Comparison of ENCODE assay signal across 15 cellular contexts in the genomic region with DNA sequence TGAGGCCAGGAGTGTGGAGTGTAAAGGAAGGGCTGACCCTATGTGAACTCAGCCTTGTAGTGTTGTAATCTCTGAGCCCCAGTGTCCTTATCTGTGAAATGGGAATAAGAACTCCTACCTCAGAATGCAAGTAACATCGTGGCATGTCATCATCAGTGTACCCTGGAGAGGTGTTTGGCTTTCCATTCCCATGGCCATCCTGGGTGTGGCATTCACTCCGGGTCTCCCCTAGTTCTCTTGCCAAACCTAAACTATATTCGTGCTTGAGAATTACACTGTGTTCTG. TPM values are rescaled to one million over a fixed set of nuclear protein-coding genes. Genes with fewer than 3 reads are reported as not detected.
DNase-seq lines count a peak whose midpoint lies in the region; TF ChIP-seq lines count a peak whose summit lies in the region.
"Had no signal": no experiment of that assay in that cellular context is flagged by ENCODE, and none has a peak within 500 bp of the region (broad histone marks: within the 10 kb centered on the region; RNA-seq: fewer than 3 reads in every experiment).

No MANE protein-coding gene starts in this region.

- peaks cover 4% of the 10 kb centered on the region for H3K4me1 Mint-ChIP-seq in activated naive CD8-positive, alpha-beta T cell (ENCODE audit: low read depth)
- H3K4me1 Mint-ChIP-seq in activated naive CD8-positive, alpha-beta T cell treated with anti-CD3 and anti-CD28 coated beads for 36 hours = peaks cover 10% of the 10 kb centered on the region
- H3K4me1 Mint-ChIP-seq in chondrocyte (ENCODE audit: low read depth) = peaks cover 11% of the 10 kb centered on the region

- H3K27ac ChIP-seq in neural cell (ENCODE audit: low read length) = no peak overlapping the region
- peak overlapping the region; percentile 66 for H3K27ac ChIP-seq in urinary bladder (ENCODE audit: low read depth)

- H3K27me3 ChIP-seq in neural cell (ENCODE audit: insufficient read depth, low read depth, low read length) = peaks cover 40% of the 10 kb centered on the region

- no peak for DNase-seq in activated naive CD8-positive, alpha-beta T cell treated with anti-CD3 and anti-CD28 coated beads for 36 hours
- no peak for DNase-seq in chondrocyte (ENCODE audit: low spot score)
- DNase-seq in inferior parietal cortex (ENCODE audit: extremely low spot score) = no peak
- DNase-seq in SK-N-DZ (ENCODE audit: low spot score) = no peak
- no peak for DNase-seq in epidermal melanocyte (ENCODE audit: insufficient read length, low spot score)
- DNase-seq: ACHN; activated CD4-positive, alpha-beta T cell treated with anti-CD3 and anti-CD28 coated beads, Interleukin-2, amount 50 U/mL, for 48 hours; activated naive CD4-positive, alpha-beta T cell; gastrocnemius medialis; HCEC 1CT; NCI-H1694 treated with DMSO at 0.1 percent for 48 hours had no signal

- TF ChIP-seq EP300 in neural cell (conservative IDR thresholded peaks at IDR 0.05; ENCODE audit: poor library complexity, severe bottlenecking) = no peak

- H3K9me3 ChIP-seq in neural cell (ENCODE audit: low read length) = no peaks in the 10 kb centered on the region
- H3K9me3 ChIP-seq: gastrocnemius medialis had no signal

- H3K4me1 ChIP-seq in urinary bladder (ENCODE audit: insufficient read depth) = no peaks in the 10 kb centered on the region

- H4K20me1 ChIP-seq in neural cell (ENCODE audit: insufficient read depth) = no peaks in the 10 kb centered on the region

- H3K9me2 ChIP-seq in neural cell (ENCODE audit: insufficient read depth, low read length) = no peaks in the 10 kb centered on the region

- H3K27me3 Mint-ChIP-seq in activated naive CD8-positive, alpha-beta T cell = peaks cover 14% of the 10 kb centered on the region
- peaks cover 55% of the 10 kb centered on the region for H3K27me3 Mint-ChIP-seq in activated naive CD8-positive, alpha-beta T cell treated with anti-CD3 and anti-CD28 coated beads for 36 hours
- H3K27me3 Mint-ChIP-seq in chondrocyte (ENCODE audit: low read depth) = peaks cover 7% of the 10 kb centered on the region

- H3K36me3 Mint-ChIP-seq in activated naive CD8-positive, alpha-beta T cell = no peaks in the 10 kb centered on the region
- no peaks in the 10 kb centered on the region for H3K36me3 Mint-ChIP-seq in activated naive CD8-positive, alpha-beta T cell treated with anti-CD3 and anti-CD28 coated beads for 36 hours
- no peaks in the 10 kb centered on the region for H3K36me3 Mint-ChIP-seq in chondrocyte (ENCODE audit: low read depth)

- peak overlapping the region; percentile 24 for H3K4me3 Mint-ChIP-seq in activated naive CD8-positive, alpha-beta T cell
- no peak overlapping the region for H3K4me3 Mint-ChIP-seq in activated naive CD8-positive, alpha-beta T cell treated with anti-CD3 and anti-CD28 coated beads for 36 hours
- peak overlapping the region; percentile 82 for H3K4me3 Mint-ChIP-seq in chondrocyte (ENCODE audit: unreplicated experiment)

- H3K4me3 ChIP-seq in neural cell (ENCODE audit: low read length) = peak overlapping the region; percentile 80
- H3K4me3 ChIP-seq in urinary bladder (ENCODE audit: low read depth, low read length) = no peak overlapping the region

- H3K9ac ChIP-seq in neural cell (ENCODE audit: low read length) = no peak overlapping the region

- H3K79me2 ChIP-seq in neural cell (replicated peaks; ENCODE audit: insufficient read depth, low read length) = no peaks in the 10 kb centered on the region

- TF ChIP-seq CTCF in chondrocyte (IDR thresholded peaks at IDR 0.05) (no peak), neural cell (IDR thresholded peaks at IDR 0.05; ENCODE audit: poor library complexity, severe bottlenecking) (no peak)

- no peaks in the 10 kb centered on the region for H3K9me3 Mint-ChIP-seq in activated naive CD8-positive, alpha-beta T cell (ENCODE audit: low read depth)
- no peaks in the 10 kb centered on the region for H3K9me3 Mint-ChIP-seq in activated naive CD8-positive, alpha-beta T cell treated with anti-CD3 and anti-CD28 coated beads for 36 hours
- H3K9me3 Mint-ChIP-seq in chondrocyte (ENCODE audit: low read depth) = no peaks in the 10 kb centered on the region
- H3K9me3 Mint-ChIP-seq: dendritic cell treated with granulocyte-macrophage colony-stimulating factor and Interleukin-4, amounts not matched to agents 40 ng/mL and 50 ng/mL, for 4 days had no signal

- no peaks in the 10 kb centered on the region for H3F3A ChIP-seq in neural cell (ENCODE audit: insufficient read depth, low read length, poor library complexity, severe bottlenecking)

- H3K36me3 ChIP-seq in neural cell (ENCODE audit: insufficient read depth, low read length) = no peaks in the 10 kb centered on the region
- H3K36me3 ChIP-seq in urinary bladder (ENCODE audit: insufficient read depth) = no peaks in the 10 kb centered on the region
- H3K36me3 ChIP-seq: gastrocnemius medialis had no signal

- H3K27ac Mint-ChIP-seq in activated naive CD8-positive, alpha-beta T cell = no peak overlapping the region
- H3K27ac Mint-ChIP-seq in activated naive CD8-positive, alpha-beta T cell treated with anti-CD3 and anti-CD28 coated beads for 36 hours = no peak overlapping the region
- H3K27ac Mint-ChIP-seq in chondrocyte (ENCODE audit: unreplicated experiment) = no peak overlapping the region

- 44% methylated on average over 3 of the region's 3 CpGs for WGBS in urinary bladder

- no peak overlapping the region for H3K4me2 ChIP-seq in neural cell (ENCODE audit: low read length)

- H2AFZ ChIP-seq in neural cell (ENCODE audit: low read depth, low read length) = no peak overlapping the region

- no peak for TF ChIP-seq RAD21 in neural cell (conservative IDR thresholded peaks at IDR 0.05)

TF ChIP-seq in neural cell, 6 proteins besides CTCF, POLR2A, EP300 and RAD21:
- TF ChIP-seq, protein P1, sequence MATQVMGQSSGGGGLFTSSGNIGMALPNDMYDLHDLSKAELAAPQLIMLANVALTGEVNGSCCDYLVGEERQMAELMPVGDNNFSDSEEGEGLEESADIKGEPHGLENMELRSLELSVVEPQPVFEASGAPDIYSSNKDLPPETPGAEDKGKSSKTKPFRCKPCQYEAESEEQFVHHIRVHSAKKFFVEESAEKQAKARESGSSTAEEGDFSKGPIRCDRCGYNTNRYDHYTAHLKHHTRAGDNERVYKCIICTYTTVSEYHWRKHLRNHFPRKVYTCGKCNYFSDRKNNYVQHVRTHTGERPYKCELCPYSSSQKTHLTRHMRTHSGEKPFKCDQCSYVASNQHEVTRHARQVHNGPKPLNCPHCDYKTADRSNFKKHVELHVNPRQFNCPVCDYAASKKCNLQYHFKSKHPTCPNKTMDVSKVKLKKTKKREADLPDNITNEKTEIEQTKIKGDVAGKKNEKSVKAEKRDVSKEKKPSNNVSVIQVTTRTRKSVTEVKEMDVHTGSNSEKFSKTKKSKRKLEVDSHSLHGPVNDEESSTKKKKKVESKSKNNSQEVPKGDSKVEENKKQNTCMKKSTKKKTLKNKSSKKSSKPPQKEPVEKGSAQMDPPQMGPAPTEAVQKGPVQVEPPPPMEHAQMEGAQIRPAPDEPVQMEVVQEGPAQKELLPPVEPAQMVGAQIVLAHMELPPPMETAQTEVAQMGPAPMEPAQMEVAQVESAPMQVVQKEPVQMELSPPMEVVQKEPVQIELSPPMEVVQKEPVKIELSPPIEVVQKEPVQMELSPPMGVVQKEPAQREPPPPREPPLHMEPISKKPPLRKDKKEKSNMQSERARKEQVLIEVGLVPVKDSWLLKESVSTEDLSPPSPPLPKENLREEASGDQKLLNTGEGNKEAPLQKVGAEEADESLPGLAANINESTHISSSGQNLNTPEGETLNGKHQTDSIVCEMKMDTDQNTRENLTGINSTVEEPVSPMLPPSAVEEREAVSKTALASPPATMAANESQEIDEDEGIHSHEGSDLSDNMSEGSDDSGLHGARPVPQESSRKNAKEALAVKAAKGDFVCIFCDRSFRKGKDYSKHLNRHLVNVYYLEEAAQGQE (IDR thresholded peaks at IDR 0.05; ENCODE audit: borderline replicate concordance) = no peak
- TF ChIP-seq TAF1 (IDR thresholded peaks at IDR 0.05; ENCODE audit: low read depth) = no peak
- no peak for TF ChIP-seq POLR2AphosphoS5 (IDR thresholded peaks at IDR 0.05)
- no peak for TF ChIP-seq SMC3 (conservative IDR thresholded peaks at IDR 0.05; ENCODE audit: poor library complexity)
- no peak for TF ChIP-seq EZH2 (IDR thresholded peaks at IDR 0.05; ENCODE audit: borderline replicate concordance, insufficient read depth, low read length, poor library complexity, severe bottlenecking)
- no peak for TF ChIP-seq MXI1 (conservative IDR thresholded peaks at IDR 0.05; ENCODE audit: poor library complexity, severe bottlenecking)

RNA-seq across cellular contexts. Expression of a gene that starts 1.9 kb away (rescaled TPM):
- total RNA-seq in activated naive CD8-positive, alpha-beta T cell treated with anti-CD3 and anti-CD28 coated beads for 36 hours = under 1 TPM; 0.10 to 0.18 TPM
- total RNA-seq in chondrocyte = 4.2 to 4.7 TPM (median 4.5 TPM) in 3 replicates
- polyA plus RNA-seq in neural cell = 2.4 TPM in 2 replicates
- 0.49 and 1.2 TPM in 2 replicates for polyA minus RNA-seq in neural cell
- total RNA-seq in urinary bladder = 1.6 TPM
- polyA plus RNA-seq in urinary bladder = 26.4 TPM
- polyA plus RNA-seq in SK-N-DZ (2014; cell fraction: cytosol; rRNA removed) = 0.44 and 0.58 TPM in 2 replicates
- polyA plus RNA-seq in SK-N-DZ (2014; cell fraction: nucleus; rRNA removed) = not detected in 2 replicates
